ENCODE assay signal across 8 cellular contexts in the genomic region with DNA sequence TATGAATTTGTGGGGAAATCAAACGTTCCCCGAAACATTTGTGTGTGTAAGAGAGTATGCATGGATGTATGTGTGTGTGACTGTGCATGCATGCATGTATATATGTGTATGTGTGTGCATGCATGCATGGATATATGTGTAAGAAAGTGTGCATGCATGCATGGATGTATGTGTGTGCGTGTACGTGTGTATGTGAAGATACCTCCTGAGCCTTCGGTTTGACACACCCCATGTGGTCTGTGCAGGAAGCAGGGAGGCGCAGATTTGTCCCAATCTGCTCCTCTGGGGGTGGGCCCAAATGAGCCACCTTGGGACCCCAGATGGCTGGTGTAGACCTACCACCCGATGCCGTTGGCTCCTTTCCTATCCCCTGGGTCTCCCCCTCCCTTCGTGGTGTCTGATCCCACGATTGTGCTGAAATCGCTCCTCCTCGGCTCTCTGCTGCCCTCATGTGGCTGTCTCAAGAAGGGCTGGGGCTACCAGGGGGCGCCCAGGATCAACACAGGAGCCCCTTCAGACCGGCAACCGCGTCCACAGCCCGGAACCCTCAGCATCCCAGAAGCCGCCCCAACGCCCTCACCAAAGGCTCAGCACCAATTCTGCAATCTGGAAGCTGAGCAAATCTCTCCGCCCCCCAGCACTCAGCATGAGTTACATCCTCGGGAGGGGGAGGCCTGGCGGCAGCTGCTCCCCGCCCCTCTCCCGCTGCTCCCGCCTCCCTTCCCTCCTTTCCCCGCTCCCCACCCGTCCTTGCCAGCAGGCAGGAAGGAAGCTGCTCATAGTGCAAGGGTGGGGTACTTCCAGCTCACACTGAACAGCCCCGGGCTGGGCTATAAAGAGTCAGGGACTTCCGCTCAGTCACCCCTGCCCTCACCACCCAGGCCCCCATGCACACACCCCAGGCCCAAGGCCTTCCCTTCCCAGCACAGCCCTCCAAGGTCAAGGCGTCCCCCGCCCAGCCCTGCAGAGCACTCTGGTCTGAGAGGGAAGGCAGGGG. TPM values are rescaled to one million over a fixed set of nuclear protein-coding genes. Genes with fewer than 3 reads are reported as not detected.
DNase-seq lines count a peak whose midpoint lies in the region; ATAC-seq, FAIRE-seq and TF ChIP-seq lines count a peak whose summit lies in the region.

No MANE protein-coding gene starts in this region.

- H3K4me3 ChIP-seq in HUES64 (ENCODE audit: low read length) = peak overlapping the region; percentile 52
- H3K4me3 ChIP-seq in PC-9 = no peak overlapping the region
- H3K4me3 ChIP-seq in osteoblast (ENCODE audit: insufficient read depth, low read length) = no peak overlapping the region

- H3K4me1 Mint-ChIP-seq in CD14-positive monocyte = peaks cover 26% of the 10 kb centered on the region

- H3K36me3 Mint-ChIP-seq in CD14-positive monocyte = peaks cover 0 to 4% of the 10 kb centered on the region in 2 donors

- no peaks in the 10 kb centered on the region for H3F3A ChIP-seq in PC-9 (ENCODE audit: insufficient read depth, low read depth)

- POLR2A ChIA-PET in PC-9 (lab: Charles Lee; ENCODE audit: unreplicated experiment) = no interaction called here

- FAIRE-seq in frontal cortex (lab: Jason Lieb, UNC) = no peak

- H4K20me1 ChIP-seq in PC-9 (ENCODE audit: insufficient read depth) = no peaks in the 10 kb centered on the region
- peaks cover 2% of the 10 kb centered on the region for H4K20me1 ChIP-seq in osteoblast (ENCODE audit: insufficient read depth, low read length)

- H3K9ac ChIP-seq in HUES64 (ENCODE audit: low read depth, low read length) = no peak overlapping the region

- peak overlapping the region; percentile 55 to 81 for H3K4me3 Mint-ChIP-seq in CD14-positive monocyte

- H3K79me2 ChIP-seq in PC-9 (ENCODE audit: low read depth) (no peaks in the 10 kb centered on the region), osteoblast (ENCODE audit: insufficient read depth, low read length) (no peaks in the 10 kb centered on the region)

- BruUV-seq in PC-9 (replicated peaks; lab: Mats Ljungman, UMichigan) = no TSS peak

- WGBS in HUES64 = 24% methylated on average over 31 of the region's 31 CpGs

- peaks cover 30 to 58% (median 37%) of the 10 kb centered on the region in 3 donors for H3K27me3 Mint-ChIP-seq in CD14-positive monocyte (ENCODE audit: low read depth in 3 of 3)

- H3K4me1 ChIP-seq in HUES64 (ENCODE audit: insufficient read depth, low read length) (peaks cover 4% of the 10 kb centered on the region; the same call in 1 of the 2 replicates), PC-9 (replicated peaks; ENCODE audit: insufficient read depth) (no peaks in the 10 kb centered on the region), osteoblast (ENCODE audit: insufficient read depth, low read length) (no peaks in the 10 kb centered on the region)

- H3K4me2 ChIP-seq in PC-9 (no peak overlapping the region), osteoblast (ENCODE audit: insufficient read depth, low read length) (no peak overlapping the region)

- no peak overlapping the region for H3K27ac ChIP-seq in HUES64 (ENCODE audit: low read depth, low read length)
- no peak overlapping the region for H3K27ac ChIP-seq in PC-9
- H3K27ac ChIP-seq in osteoblast (ENCODE audit: low read depth, low read length) = no peak overlapping the region

- CTCF ChIA-PET in PC-9 (lab: Charles Lee) = interaction anchor here (0.6 kb wide), 1 partner anchor 17 kb away, joined by 4 read pairs; no protein-coding TSS in a partner anchor

- H3K9me3 Mint-ChIP-seq in CD14-positive monocyte = peaks cover 12 to 26% (median 20%) of the 10 kb centered on the region in 7 donors

- H3K36me3 ChIP-seq in HUES64 (ENCODE audit: insufficient read depth, low read length) (no peaks in the 10 kb centered on the region), PC-9 (ENCODE audit: low read depth) (no peaks in the 10 kb centered on the region), osteoblast (ENCODE audit: insufficient read depth, low read length) (no peaks in the 10 kb centered on the region)

- no peak for DNase-seq in CD14-positive monocyte (ENCODE audit: low spot score)
- no peak for DNase-seq in PC-9
- DNase-seq in activated effector memory CD4-positive, alpha-beta T cell treated with anti-CD3 and anti-CD28 coated beads, Interleukin-2, amount 50 U/mL, for 16 hours = peak; percentile 88
- DNase-seq in frontal cortex (ENCODE audit: low spot score in 2 of 2) = peak; percentile 77 to 85
- DNase-seq in osteoblast (ENCODE audit: insufficient read length, low spot score, missing footprints) = peak; percentile 96

- peak; percentile 86 for TF ChIP-seq CTCF in CD14-positive monocyte (IDR thresholded peaks at IDR 0.05)
- peak; percentile 58; the same call in 1 of the 2 replicates for TF ChIP-seq CTCF in PC-9 (conservative IDR thresholded peaks at IDR 0.05)
- TF ChIP-seq CTCF in osteoblast (IDR thresholded peaks at IDR 0.05; ENCODE audit: extremely low read depth, low read depth, low read length) = peak; percentile 68

- H3K9me3 ChIP-seq in HUES64 (ENCODE audit: insufficient read depth, low read depth, low read length) (peaks cover 8% of the 10 kb centered on the region; the same call in 1 of the 2 replicates), PC-9 (ENCODE audit: insufficient read depth, low read depth) (peaks cover 20% of the 10 kb centered on the region; the same call in 1 of the 2 replicates), osteoblast (ENCODE audit: low read depth, low read length) (no peaks in the 10 kb centered on the region)

- H3K27me3 ChIP-seq in HUES64 (ENCODE audit: insufficient read depth, low read length) (no peaks in the 10 kb centered on the region), PC-9 (ENCODE audit: insufficient read depth, low read depth) (peaks cover 22% of the 10 kb centered on the region; the same call in 1 of the 2 replicates), osteoblast (ENCODE audit: insufficient read depth, low read length) (peaks cover 3% of the 10 kb centered on the region)

- no peaks in the 10 kb centered on the region for H3K9me2 ChIP-seq in PC-9 (ENCODE audit: insufficient read depth)

- peak overlapping the region in 2 of 7 donors; percentile 26 to 37 for H3K27ac Mint-ChIP-seq in CD14-positive monocyte

- ATAC-seq in HG02981 (IDR thresholded peaks at IDR 0.05; ENCODE audit: unreplicated experiment) (no peak), GM19035 (IDR thresholded peaks at IDR 0.05; ENCODE audit: unreplicated experiment) (no peak)

- intact Hi-C loops in CD14-positive monocyte (cut with micrococcal nuclease) (loop anchor here (5.0 to 10.0 kb wide), 2 partner anchors 204 to 211 kb away; no protein-coding TSS in a partner anchor), PC-9 (cut with micrococcal nuclease; ENCODE audit: unreplicated experiment) (no loop called here)

- no peak overlapping the region for H2AFZ ChIP-seq in PC-9
- H2AFZ ChIP-seq in osteoblast (ENCODE audit: low read length) = no peak overlapping the region

RNA-seq across cellular contexts. Expression of a gene that starts 2.3 kb away (rescaled TPM):
- under 1 TPM; 0.26 to 0.72 TPM for polyA plus RNA-seq in CD14-positive monocyte
- polyA plus RNA-seq in HUES64 (2013, experiment 1 of 2) = 6.1 TPM
- 9.2 TPM for polyA plus RNA-seq in HUES64 (2013, experiment 2 of 2)
- total RNA-seq in PC-9 (2021) (1.8 and 3.2 TPM in 2 replicates), frontal cortex (0.82 TPM), osteoblast (not detected in 2 replicates)

RNA-seq across cellular contexts. Expression of a gene that starts 10.4 kb away (rescaled TPM):
- polyA plus RNA-seq in CD14-positive monocyte = not detected
- 5.3 TPM for polyA plus RNA-seq in HUES64 (2013, experiment 1 of 2)
- polyA plus RNA-seq in HUES64 (2013, experiment 2 of 2) = 8.0 TPM
- total RNA-seq in PC-9 (2021) = 1.5 and 1.6 TPM in 2 replicates
- 6.1 TPM for total RNA-seq in frontal cortex
- not detected in 2 replicates for total RNA-seq in osteoblast

RNA-seq across cellular contexts. Expression of a gene that starts 35.8 kb away (rescaled TPM):
- polyA plus RNA-seq in CD14-positive monocyte = under 1 TPM in 1 of 2 donors, not detected in 1; 0.30 TPM
- 1.9 TPM for polyA plus RNA-seq in HUES64 (2013, experiment 1 of 2)
- polyA plus RNA-seq in HUES64 (2013, experiment 2 of 2) = 3.7 TPM
- total RNA-seq in PC-9 (2021) (9.7 and 13.7 TPM in 2 replicates), frontal cortex (2.4 TPM), osteoblast (not detected in 2 replicates)

RNA-seq across cellular contexts. Expression of a gene that starts 39.7 kb away (rescaled TPM):
- 1 to 10 TPM; 9.3 to 9.5 TPM for polyA plus RNA-seq in CD14-positive monocyte
- 14.4 TPM for polyA plus RNA-seq in HUES64 (2013, experiment 1 of 2)
- polyA plus RNA-seq in HUES64 (2013, experiment 2 of 2) = 14.5 TPM
- total RNA-seq in PC-9 (2021) (51.8 and 61.9 TPM in 2 replicates), frontal cortex (22.8 TPM), osteoblast (32.6 and 35.1 TPM in 2 replicates)

RNA-seq across cellular contexts. Expression of a gene that starts 59.8 kb away (rescaled TPM):
- not detected for polyA plus RNA-seq in CD14-positive monocyte
- 0.75 TPM for polyA plus RNA-seq in HUES64 (2013, experiment 1 of 2)
- polyA plus RNA-seq in HUES64 (2013, experiment 2 of 2) = 1.0 TPM
- total RNA-seq in PC-9 (2021) (7.6 and 10.5 TPM in 2 replicates), frontal cortex (0.82 TPM), osteoblast (under 0.01 and 0.29 TPM in 2 replicates)

Comparison
In these comparisons a context has a peak if more than half of its experiments do, and no peak if none do; other contexts are left out.
1. DNase-seq: peak in activated effector memory CD4-positive, alpha-beta T cell treated with anti-CD3 and anti-CD28 coated beads, Interleukin-2, amount 50 U/mL, for 16 hours (single experiment), frontal cortex (2 of 2) and osteoblast (single experiment); none in CD14-positive monocyte (single experiment) and PC-9 (0 of 2).
2. Peak in every context shown above with its lines, with median percentiles within 50 percentile points of each other: CTCF ChIP-seq.